In the genomic region with DNA sequence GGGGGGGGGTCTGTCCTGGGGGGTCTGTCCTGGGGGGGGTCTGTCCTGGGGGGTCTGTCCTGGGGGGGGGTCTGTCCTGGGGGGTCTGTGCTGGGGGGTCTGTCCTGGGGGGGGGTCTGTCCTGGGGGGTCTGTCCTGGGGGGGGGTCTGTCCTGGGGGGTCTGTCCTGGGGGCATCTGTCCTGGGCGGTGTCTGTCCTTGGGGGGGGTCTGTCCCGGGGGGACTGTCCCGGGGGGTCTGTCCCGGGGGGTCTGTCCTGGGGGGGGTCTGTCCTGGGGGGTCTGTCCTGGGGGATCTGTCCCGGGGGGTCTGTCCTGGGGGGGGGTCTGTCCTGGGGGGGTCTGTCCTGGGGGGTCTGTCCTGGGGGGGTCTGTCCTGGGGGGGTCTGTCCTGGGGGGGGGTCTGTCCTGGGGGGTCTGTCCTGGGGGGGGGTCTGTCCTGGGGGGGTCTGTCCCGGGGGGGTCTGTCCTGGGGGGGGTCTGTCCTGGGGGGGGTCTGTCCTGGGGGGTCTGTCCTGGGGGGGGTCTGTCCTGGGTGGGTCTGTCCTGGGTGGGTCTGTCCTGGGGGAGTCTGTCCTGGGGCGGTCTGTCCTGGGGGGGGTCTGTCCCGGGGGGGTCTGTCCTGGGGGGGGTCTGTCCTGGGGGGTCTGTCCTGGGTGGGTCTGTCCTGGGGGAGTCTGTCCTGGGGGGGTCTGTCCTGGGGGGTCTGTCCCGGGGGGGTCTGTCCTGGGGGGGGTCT, we compare ENCODE assay signal across 4 cellular contexts.
DNase-seq lines count a peak whose midpoint lies in the region; TF ChIP-seq lines count a peak whose summit lies in the region.
"Not testable (repeated sequence)": the region's sequence is repeated elsewhere in the genome, so short reads cannot be mapped to it uniquely, and the experiment has no call there.

No MANE protein-coding gene starts in this region.

- not testable (repeated sequence) for H3K9ac ChIP-seq in SK-N-SH

- CTCF ChIA-PET in SK-N-SH (lab: Yijun Ruan, JAX) = interaction anchor here (0.6 kb wide), 1 partner anchor 81 kb away, joined by 3 read pairs; no protein-coding TSS in a partner anchor

- not testable (repeated sequence) for H3K9me2 ChIP-seq in SK-N-SH

- H3K79me2 ChIP-seq in SK-N-SH (ENCODE audit: insufficient read depth) = not testable (repeated sequence)

- not testable (repeated sequence) for H3K27ac ChIP-seq in SK-N-SH (ENCODE audit: low read depth in 2 of 2, low read length in 1 of 2)

- not testable (repeated sequence) for TF ChIP-seq CTCF in GM12865 (IDR thresholded peaks at IDR 0.05; ENCODE audit: insufficient read depth, low read depth, low read length, missing control alignments); NB4 (IDR thresholded peaks at IDR 0.05; ENCODE audit: low read depth, low read length); SK-N-SH (IDR thresholded peaks at IDR 0.05)

- not testable (repeated sequence) for H3K36me3 ChIP-seq in SK-N-SH (replicated peaks in 1 of 2; ENCODE audit: control insufficient read depth in 1 of 2, insufficient read depth in 2 of 2, low read length in 1 of 2)

- H2AFZ ChIP-seq in SK-N-SH (ENCODE audit: low read depth) = not testable (repeated sequence)

- not testable (repeated sequence) for TF ChIP-seq RAD21 in SK-N-SH (IDR thresholded peaks at IDR 0.05; ENCODE audit: low read length)

- not testable (repeated sequence) for H4K20me1 ChIP-seq in SK-N-SH (ENCODE audit: insufficient read depth)

- WGBS in SK-N-SH (ENCODE audit: low lambda C conversion rate) = 0% methylated on average over 1 of the region's 9 CpGs

- H3F3A ChIP-seq in SK-N-SH (replicated peaks; ENCODE audit: insufficient read depth) = peaks cover 13% of the 10 kb centered on the region

- TF ChIP-seq POLR2A in NB4 (IDR thresholded peaks at IDR 0.05; ENCODE audit: extremely low read depth, insufficient read length) = not testable (repeated sequence)

- not testable (repeated sequence) for H3K4me2 ChIP-seq in SK-N-SH

- not testable (repeated sequence) for H3K4me3 ChIP-seq in GM12865 (ENCODE audit: low read depth, low read length); NB4 (ENCODE audit: low read depth, low read length); SK-N-SH (ENCODE audit: low read depth in 2 of 2, low read length in 1 of 2)

- POLR2A ChIA-PET in SK-N-SH (lab: Yijun Ruan, JAX) = interaction anchor here (0.7 kb wide), 1 partner anchor 26 kb away, joined by 5 read pairs; no protein-coding TSS in a partner anchor

- H3K4me1 ChIP-seq in SK-N-SH (ENCODE audit: control insufficient read depth in 1 of 2, insufficient read depth in 2 of 2, low read depth in 1 of 2, low read length in 1 of 2) = not testable (repeated sequence)

- H3K9me3 ChIP-seq in SK-N-SH = not testable (repeated sequence)

- peak; percentile 28 for DNase-seq in GM12865 (ENCODE audit: low read depth)
- DNase-seq in NB4 (ENCODE audit: low read depth) = peak; percentile 37
- peak; percentile 6 for DNase-seq in NCI-H69 (lab: John Stamatoyannopoulos, UW)
- DNase-seq in SK-N-SH = peak; percentile 57

- H3K27me3 ChIP-seq in SK-N-SH (ENCODE audit: insufficient read depth) = not testable (repeated sequence)

- not testable (repeated sequence) for TF ChIP-seq EP300 in SK-N-SH (IDR thresholded peaks at IDR 0.05; ENCODE audit: borderline replicate concordance in 1 of 2, low read depth in 1 of 2, low read length in 1 of 2)

Comparison
In these comparisons a context has a peak if more than half of its experiments do, and no peak if none do; other contexts are left out.
1. DNase-seq: peak in every context shown above with its lines; median percentile 57 in SK-N-SH; 37 in NB4; 28 in GM12865; 6 in NCI-H69.